ENCODE assay signal across 8 cellular contexts in the genomic region with DNA sequence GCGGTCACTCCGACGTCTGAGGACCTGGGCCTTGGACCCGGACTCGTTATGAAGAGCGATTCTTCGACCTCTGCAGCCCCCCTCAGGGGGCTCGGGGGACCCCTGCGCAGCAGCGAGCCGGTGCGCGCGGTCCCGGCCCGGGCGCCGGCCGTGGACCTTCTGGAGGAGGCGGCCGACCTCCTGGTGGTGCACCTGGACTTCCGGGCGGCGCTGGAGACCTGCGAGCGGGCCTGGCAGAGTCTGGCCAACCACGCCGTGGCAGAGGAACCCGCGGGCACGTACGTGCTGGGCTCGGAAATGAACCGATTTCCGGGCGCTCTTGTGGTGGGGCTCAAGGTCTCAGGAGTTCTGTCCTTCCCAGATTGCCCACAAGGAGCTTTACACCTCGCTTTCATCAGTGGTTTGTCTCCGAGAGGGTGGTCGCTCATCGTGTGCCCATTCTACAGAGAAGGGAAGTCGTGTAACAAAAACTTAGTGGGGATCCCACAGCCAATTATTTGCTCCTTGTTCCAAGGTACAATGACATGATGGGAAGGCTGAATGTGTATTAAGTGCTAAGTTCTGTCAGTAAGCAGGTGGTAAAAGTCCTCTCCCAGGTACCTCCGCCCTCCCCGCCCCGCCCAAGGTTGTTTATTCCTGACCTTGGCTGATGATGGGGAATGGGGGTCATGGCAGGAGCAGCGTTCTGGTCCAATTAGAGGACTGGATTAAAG. TPM values are rescaled to one million over a fixed set of nuclear protein-coding genes. Genes with fewer than 3 reads are reported as not detected.
DNase-seq lines count a peak whose midpoint lies in the region; ATAC-seq, FAIRE-seq and TF ChIP-seq lines count a peak whose summit lies in the region.

No MANE protein-coding gene starts in this region.

- 3 to 4% methylated on average over 45 of the region's 45 CpGs for WGBS in pancreas, 2 donors

- no peaks in the 10 kb centered on the region for H3K27me3 ChIP-seq in pancreas

- no peaks in the 10 kb centered on the region for H3K9me3 ChIP-seq in pancreas

- H3K27ac ChIP-seq in pancreas, result peak overlapping the region; percentile 59 to 88 (median 67)

- FAIRE-seq in pancreas (lab: Jason Lieb, UNC), result no peak

- H3K36me3 ChIP-seq in pancreas, result peaks cover 0 to 9% (median 0%) of the 10 kb centered on the region in 3 donors

- no peak for TF ChIP-seq CTCF in pancreas (IDR thresholded peaks at IDR 0.05)

- H3K4me1 ChIP-seq in pancreas, result peaks cover 7 to 20% (median 16%) of the 10 kb centered on the region in 3 donors

- intact Hi-C loops in pancreas (cut with DNase I), result loop anchor here in 2 of 3 donors (5.0 to 10.0 kb wide), 2 partner anchors 174 to 246 kb away; no protein-coding TSS in a partner anchor

- ATAC-seq in GM21825 (IDR thresholded peaks at IDR 0.05; ENCODE audit: unreplicated experiment), result peak; percentile 18
- ATAC-seq in pancreas, result peak; percentile 49 to 67 (median 60)

- DNase-seq in D341Med (ENCODE audit: low spot score) (peak; percentile 62), NCI-H510A treated with DMSO at 0.1 percent for 48 hours (lab: John Stamatoyannopoulos, UW) (peak; percentile 29), glomerular visceral epithelial cell (ENCODE audit: extremely low spot score) (peak; percentile 56), pancreas (peak in 5 of 6 donors; percentile 47 to 87 (median 63)), foreskin melanocyte (no peak), globus pallidus (ENCODE audit: low spot score) (no peak)
- DNase-seq in activated T-helper 9 cell treated with anti-CD3 and anti-CD28 coated beads, Interleukin-2, amount 50 U/mL, for 16 hours (ENCODE audit: low read depth), result peak; percentile 27

- H3K4me3 ChIP-seq in pancreas, result peak overlapping the region; percentile 77 to 99 (median 92)

RNA-seq across cellular contexts. Expression of a gene that starts 0.7 kb away (rescaled TPM):
- 10 to 100 TPM; 11.0 to 26.5 (median 14.8) TPM for total RNA-seq in pancreas
- 10 to 100 TPM in 1 of 2 donors, 1 to 10 TPM in 1; 9.3 to 13.3 TPM for polyA plus RNA-seq in pancreas

RNA-seq across cellular contexts. Expression of a gene that starts 32.1 kb away (rescaled TPM):
- 1 to 10 TPM; 1.5 to 2.8 (median 1.8) TPM for total RNA-seq in pancreas
- polyA plus RNA-seq in pancreas, result 1 to 10 TPM; 3.5 to 5.4 TPM

RNA-seq across cellular contexts. Expression of a gene that starts 54.1 kb away (rescaled TPM):
- 10 to 100 TPM; 22.6 to 56.8 (median 28.5) TPM for total RNA-seq in pancreas
- 10 to 100 TPM in 1 of 2 donors, 1 to 10 TPM in 1; 5.9 to 24.5 TPM for polyA plus RNA-seq in pancreas

Comparison
In these comparisons a context has a peak if more than half of its experiments do, and no peak if none do; other contexts are left out.
1. DNase-seq: peak in D341Med (single experiment), NCI-H510A treated with DMSO at 0.1 percent for 48 hours (single experiment), activated T-helper 9 cell treated with anti-CD3 and anti-CD28 coated beads, Interleukin-2, amount 50 U/mL, for 16 hours (single experiment), glomerular visceral epithelial cell (single experiment) and pancreas (5 of 6); none in foreskin melanocyte (single experiment) and globus pallidus (single experiment).